Comparison of ENCODE assay signal across 8 cellular contexts in genomic region chr20:52190437-52191131, GRCh38. TPM values are rescaled to one million over a fixed set of nuclear protein-coding genes. Genes with fewer than 3 reads are reported as not detected.
DNase-seq lines count a peak whose midpoint lies in the region; ATAC-seq and TF ChIP-seq lines count a peak whose summit lies in the region.

No MANE protein-coding gene starts in this region.

- TF ChIP-seq CTCF in GM12865 (IDR thresholded peaks at IDR 0.05; ENCODE audit: insufficient read depth, low read depth, low read length, missing control alignments): no peak
- TF ChIP-seq CTCF in progenitor cell of endocrine pancreas (IDR thresholded peaks at IDR 0.05; ENCODE audit: unreplicated experiment): no peak

- DNase-seq in 8988T: peak; percentile 34
- DNase-seq in GM12865 (ENCODE audit: low read depth): peak; percentile 75
- DNase-seq in OCI-M1 (lab: John Stamatoyannopoulos, UW): peak; percentile 37
- DNase-seq in activated naive CD4-positive, alpha-beta T cell treated with anti-CD3 and anti-CD28 coated beads for 36 hours: peak; percentile 42
- DNase-seq in head of caudate nucleus: peak in 27 of 42 donors; percentile 3 to 53 (median 25)
- no peak for DNase-seq in progenitor cell of endocrine pancreas (ENCODE audit: low spot score, unreplicated experiment)
- no peak for DNase-seq in mucosa of gallbladder (ENCODE audit: low spot score)

- ATAC-seq in HG03025 (IDR thresholded peaks at IDR 0.05; ENCODE audit: low FRiP score, unreplicated experiment): peak; percentile 43

- H3K4me1 Mint-ChIP-seq in activated naive CD4-positive, alpha-beta T cell treated with anti-CD3 and anti-CD28 coated beads for 36 hours (ENCODE audit: low read depth): peaks cover 20% of the 10 kb centered on the region
- H3K4me1 Mint-ChIP-seq in progenitor cell of endocrine pancreas (ENCODE audit: low read depth): peaks cover 10% of the 10 kb centered on the region

- peak overlapping the region; percentile 84 for H3K4me3 Mint-ChIP-seq in activated naive CD4-positive, alpha-beta T cell treated with anti-CD3 and anti-CD28 coated beads for 36 hours
- H3K4me3 Mint-ChIP-seq in progenitor cell of endocrine pancreas (ENCODE audit: low read depth): peak overlapping the region; percentile 84

- no peaks in the 10 kb centered on the region for H3K27me3 Mint-ChIP-seq in activated naive CD4-positive, alpha-beta T cell treated with anti-CD3 and anti-CD28 coated beads for 36 hours (ENCODE audit: low read depth)
- H3K27me3 Mint-ChIP-seq in progenitor cell of endocrine pancreas: no peaks in the 10 kb centered on the region

- H3K27ac Mint-ChIP-seq in activated naive CD4-positive, alpha-beta T cell treated with anti-CD3 and anti-CD28 coated beads for 36 hours: peak overlapping the region; percentile 91
- peak overlapping the region; percentile 93 for H3K27ac Mint-ChIP-seq in progenitor cell of endocrine pancreas

- peak overlapping the region; percentile 94 for H3K4me3 ChIP-seq in GM12865 (ENCODE audit: low read depth, low read length)

- H3K9me3 Mint-ChIP-seq in activated naive CD4-positive, alpha-beta T cell treated with anti-CD3 and anti-CD28 coated beads for 36 hours: no peaks in the 10 kb centered on the region
- H3K9me3 Mint-ChIP-seq in progenitor cell of endocrine pancreas (ENCODE audit: low read depth): no peaks in the 10 kb centered on the region

- CTCF ChIA-PET in activated naive CD4-positive, alpha-beta T cell treated with anti-CD3 and anti-CD28 coated beads for 36 hours (lab: Charles Lee): interaction anchor here (0.7 to 1.9 kb wide), 4 partner anchors 9 to 180 kb away, joined by 3 to 7 read pairs (median 4); no protein-coding TSS in a partner anchor

- H3K36me3 Mint-ChIP-seq in activated naive CD4-positive, alpha-beta T cell treated with anti-CD3 and anti-CD28 coated beads for 36 hours (ENCODE audit: low read depth): peaks cover 3% of the 10 kb centered on the region
- peaks cover 8% of the 10 kb centered on the region for H3K36me3 Mint-ChIP-seq in progenitor cell of endocrine pancreas (ENCODE audit: insufficient read depth)

- intact Hi-C loops in activated naive CD4-positive, alpha-beta T cell treated with anti-CD3 and anti-CD28 coated beads for 36 hours (cut with micrococcal nuclease): no loop called here
- intact Hi-C loops in head of caudate nucleus (cut with DNase I): no loop called here

RNA-seq across cellular contexts. Expression of gene ZFP64, which starts 1.0 kb away (rescaled TPM):
- total RNA-seq in activated naive CD4-positive, alpha-beta T cell treated with anti-CD3 and anti-CD28 coated beads for 36 hours: 10 to 100 TPM; 11.7 to 12.2 TPM
- 25.2 and 26.9 TPM in 2 replicates for total RNA-seq in progenitor cell of endocrine pancreas
- total RNA-seq in mucosa of gallbladder: 16.8 TPM

Comparison
In these comparisons a context has a peak if more than half of its experiments do, and no peak if none do; other contexts are left out.
1. DNase-seq: peak in 8988T (single experiment), GM12865 (single experiment), OCI-M1 (single experiment), activated naive CD4-positive, alpha-beta T cell treated with anti-CD3 and anti-CD28 coated beads for 36 hours (single experiment) and head of caudate nucleus (27 of 42); none in progenitor cell of endocrine pancreas (single experiment) and mucosa of gallbladder (single experiment).